14 cellular contexts compared by ENCODE assay signal in genomic region chr9:104858271-104858670, GRCh38.
DNase-seq lines count a peak whose midpoint lies in the region; ATAC-seq, FAIRE-seq and TF ChIP-seq lines count a peak whose summit lies in the region.
"Had no signal": no experiment of that assay in that cellular context is flagged by ENCODE, and none has a peak within 500 bp of the region (broad histone marks: within the 10 kb centered on the region; RNA-seq: fewer than 3 reads in every experiment).

No MANE protein-coding gene starts in this region.

- peak overlapping the region in 1 of 5 donors; percentile 37 for H3K9ac ChIP-seq in subcutaneous abdominal adipose tissue (ENCODE audit: low read length in 5 of 5)

- DNase-seq in GM04503 (ENCODE audit: low read depth) (peak; percentile 92), astrocyte of the spinal cord (ENCODE audit: low read depth, low spot score) (peak; percentile 41), foreskin fibroblast (peak; percentile 78 to 88), SKM-1 (lab: John Stamatoyannopoulos, UW; ENCODE audit: unreplicated experiment) (no peak), islet precursor cell (no peak), pancreas (no peak)
- DNase-seq: activated naive CD4-positive, alpha-beta T cell; brain microvascular endothelial cell; DMS153; NCI-H2081 treated with DMSO at 0.1 percent for 48 hours; NCI-H524 treated with DMSO at 0.1 percent for 48 hours; stimulated activated CD8-positive, alpha-beta memory T cell treated with anti-CD3 and anti-CD28 coated beads, Interleukin-4, amount 100 ng/mL, for 48 hours had no signal

- H3K27me3 ChIP-seq in subcutaneous abdominal adipose tissue (ENCODE audit: control insufficient read depth in 5 of 5, insufficient read depth in 4 of 5, low read length in 5 of 5) (no peaks in the 10 kb centered on the region), pancreas (no peaks in the 10 kb centered on the region)
- H3K27me3 ChIP-seq: brain microvascular endothelial cell had no signal

- peak overlapping the region; percentile 70 for H3K27ac ChIP-seq in subcutaneous abdominal adipose tissue (ENCODE audit: low read depth, low read length)
- no peak overlapping the region for H3K27ac ChIP-seq in pancreas
- H3K27ac ChIP-seq: brain microvascular endothelial cell had no signal

- H3K9me3 ChIP-seq in subcutaneous abdominal adipose tissue (ENCODE audit: control insufficient read depth in 5 of 5, low read length in 5 of 5) (no peaks in the 10 kb centered on the region), pancreas (no peaks in the 10 kb centered on the region)

- in situ Hi-C loops in astrocyte of the spinal cord (cut with HindIII; ENCODE audit: low sequenced_read_pairs): no loop called here

- H3K4me1 ChIP-seq in subcutaneous abdominal adipose tissue (ENCODE audit: control insufficient read depth in 5 of 5, insufficient read depth in 5 of 5, low read length in 5 of 5): peaks cover 0 to 69% (median 56%) of the 10 kb centered on the region in 5 donors
- H3K4me1 ChIP-seq in pancreas: peaks cover 6 to 10% (median 7%) of the 10 kb centered on the region in 3 donors

- H3K36me3 ChIP-seq in subcutaneous abdominal adipose tissue (ENCODE audit: control insufficient read depth in 5 of 5, insufficient read depth in 5 of 5, low read length in 5 of 5) (peaks cover 43 to 80% (median 48%) of the 10 kb centered on the region in 5 donors), pancreas (no peaks in the 10 kb centered on the region)

- FAIRE-seq in pancreas (lab: Jason Lieb, UNC): no peak
- FAIRE-seq: islet of Langerhans had no signal

- ATAC-seq in pancreas: no peak

- no peak overlapping the region for H3K4me3 ChIP-seq in astrocyte of the spinal cord (ENCODE audit: low read depth, low read length)
- H3K4me3 ChIP-seq in foreskin fibroblast (ENCODE audit: low read depth in 1 of 2, low read length in 2 of 2): no peak overlapping the region
- no peak overlapping the region for H3K4me3 ChIP-seq in subcutaneous abdominal adipose tissue (ENCODE audit: low read depth in 1 of 5, low read length in 5 of 5)
- no peak overlapping the region for H3K4me3 ChIP-seq in pancreas

- 90% methylated on average over 4 of the region's 4 CpGs for WGBS in pancreas, 2 donors

- TF ChIP-seq CTCF in astrocyte of the spinal cord (IDR thresholded peaks at IDR 0.05; ENCODE audit: low read depth, low read length) (no peak), foreskin fibroblast (IDR thresholded peaks at IDR 0.05; ENCODE audit: low read depth, low read length) (no peak), pancreas (IDR thresholded peaks at IDR 0.05) (no peak)

- intact Hi-C loops in pancreas (cut with DNase I): no loop called here

Comparison
In these comparisons a context has a peak if more than half of its experiments do, and no peak if none do; other contexts are left out.
1. DNase-seq: peak in GM04503 (single experiment), astrocyte of the spinal cord (single experiment) and foreskin fibroblast (2 of 2); none in SKM-1 (single experiment), islet precursor cell (single experiment) and pancreas (0 of 6).